In the genomic region with DNA sequence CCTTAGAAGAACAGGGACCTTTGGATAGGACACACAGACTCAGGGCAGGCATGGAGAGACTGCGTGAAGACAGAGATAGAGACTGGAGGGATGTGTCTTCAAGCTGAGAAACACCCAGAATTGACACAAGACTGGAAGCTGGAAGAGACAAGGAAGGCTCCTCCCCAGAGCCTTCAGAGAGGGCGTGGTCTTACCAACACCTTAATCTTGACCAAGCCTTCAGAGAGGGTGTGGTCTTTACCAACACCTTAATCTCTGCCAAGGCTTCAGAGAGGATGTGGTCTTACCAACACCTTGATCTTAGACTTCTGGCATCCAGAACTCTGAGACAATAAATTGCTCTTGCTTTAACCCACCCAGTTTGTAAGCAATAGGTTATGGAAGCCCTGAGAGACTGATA, we compare ENCODE assay signal across 12 cellular contexts.
A peak's percentile ranks its signal among the peaks of the same experiment; 100 is the strongest.
DNase-seq lines count a peak whose midpoint lies in the region; TF ChIP-seq lines count a peak whose summit lies in the region.
"Had no signal": no experiment of that assay in that cellular context is flagged by ENCODE, and none has a peak within 500 bp of the region (broad histone marks: within the 10 kb centered on the region; RNA-seq: fewer than 3 reads in every experiment).

No MANE protein-coding gene starts in this region.

- H3K27ac Mint-ChIP-seq in endodermal cell (no peak overlapping the region), Caco-2 (ENCODE audit: unreplicated experiment) (no peak overlapping the region)
- H3K27ac Mint-ChIP-seq: CD8-positive, alpha-beta memory T cell had no signal

- TF ChIP-seq EP300 in tibial nerve (IDR thresholded peaks at IDR 0.05) = no peak

- no peaks in the 10 kb centered on the region for H3K9me3 ChIP-seq in endodermal cell (ENCODE audit: control insufficient read depth, low read length)
- H3K9me3 ChIP-seq in Caco-2 = no peaks in the 10 kb centered on the region
- peaks cover 0 to 7% (median 0%) of the 10 kb centered on the region in 4 donors for H3K9me3 ChIP-seq in tibial nerve
- H3K9me3 ChIP-seq: BLaER1, HAP-1 had no signal

- H3K9me3 Mint-ChIP-seq in endodermal cell (no peaks in the 10 kb centered on the region), Caco-2 (ENCODE audit: unreplicated experiment) (no peaks in the 10 kb centered on the region)

- H3K36me3 Mint-ChIP-seq in endodermal cell (ENCODE audit: low read depth) = no peaks in the 10 kb centered on the region
- H3K36me3 Mint-ChIP-seq in Caco-2 (ENCODE audit: insufficient read depth, unreplicated experiment) = no peaks in the 10 kb centered on the region
- H3K36me3 Mint-ChIP-seq: CD8-positive, alpha-beta memory T cell had no signal

- H3K4me1 Mint-ChIP-seq in endodermal cell (peaks cover 9% of the 10 kb centered on the region), Caco-2 (ENCODE audit: low read depth, unreplicated experiment) (no peaks in the 10 kb centered on the region)
- H3K4me1 Mint-ChIP-seq: CD8-positive, alpha-beta memory T cell had no signal

- no peak for TF ChIP-seq POLR2A in tibial nerve (IDR thresholded peaks at IDR 0.05)

- no peak overlapping the region for H3K27ac ChIP-seq in endodermal cell (ENCODE audit: low read depth, low read length)
- H3K27ac ChIP-seq in tibial nerve = no peak overlapping the region
- H3K27ac ChIP-seq: BLaER1 had no signal

- DNase-seq in Jurkat, Clone E6-1 (ENCODE audit: low read depth, low spot score) = peak; percentile 44
- peak; percentile 16 for DNase-seq in endodermal cell
- DNase-seq in mesenteric fat pad (ENCODE audit: low spot score) = peak; percentile 8
- no peak for DNase-seq in Caco-2
- no peak for DNase-seq in tibial nerve (ENCODE audit: low spot score in 2 of 2)
- no peak for DNase-seq in cerebellum (ENCODE audit: low spot score)
- DNase-seq: AML-193; CD8-positive, alpha-beta memory T cell; DMS53; GF-D8 had no signal

- CTCF ChIA-PET in Caco-2 (lab: Charles Lee) = no interaction called here

- H3K4me3 Mint-ChIP-seq in endodermal cell = no peak overlapping the region
- H3K4me3 Mint-ChIP-seq in Caco-2 (ENCODE audit: unreplicated experiment) = no peak overlapping the region
- H3K4me3 Mint-ChIP-seq: CD8-positive, alpha-beta memory T cell had no signal

- WGBS in endodermal cell (ENCODE audit: insufficient coverage in 1 of 2, insufficient read length in 1 of 2), 2 experiments = 98 to 100% methylated on average over 1 to 2 of the region's 2 CpGs
- 90 to 93% methylated on average over 2 of the region's 2 CpGs for WGBS in tibial nerve, 2 donors

- TF ChIP-seq CTCF in endodermal cell (conservative IDR thresholded peaks at IDR 0.05) = no peak
- no peak for TF ChIP-seq CTCF in Caco-2 (IDR thresholded peaks at IDR 0.05; ENCODE audit: insufficient read depth in 1 of 2, low read depth in 1 of 2, low read length in 1 of 2, severe bottlenecking in 1 of 2, unreplicated experiment in 1 of 2)
- TF ChIP-seq CTCF in tibial nerve (IDR thresholded peaks at IDR 0.05) = no peak

- H3K36me3 ChIP-seq in endodermal cell (ENCODE audit: control insufficient read depth, insufficient read depth, low read length) = no peaks in the 10 kb centered on the region
- H3K36me3 ChIP-seq in Caco-2 (ENCODE audit: control insufficient read depth, insufficient read depth, low read length) = no peaks in the 10 kb centered on the region
- no peaks in the 10 kb centered on the region for H3K36me3 ChIP-seq in tibial nerve
- H3K36me3 ChIP-seq: BLaER1, HAP-1 had no signal

- no peak overlapping the region for H3K4me3 ChIP-seq in Jurkat, Clone E6-1 (ENCODE audit: low read length)
- H3K4me3 ChIP-seq in endodermal cell (ENCODE audit: low read length) (no peak overlapping the region), Caco-2 (ENCODE audit: low read depth, low read length) (no peak overlapping the region), tibial nerve (no peak overlapping the region)
- H3K4me3 ChIP-seq: BLaER1, HAP-1 had no signal

- no TSS peak for BruUV-seq in Caco-2 (replicated peaks; lab: Mats Ljungman, UMichigan)

- no peak overlapping the region for H3K9ac ChIP-seq in endodermal cell (ENCODE audit: extremely low read depth, low read length, poor library complexity, severe bottlenecking)
- H3K9ac ChIP-seq: BLaER1 had no signal

- POLR2A ChIA-PET in Caco-2 (lab: Charles Lee) = no interaction called here

- H3K27me3 Mint-ChIP-seq in endodermal cell (ENCODE audit: insufficient read depth) (no peaks in the 10 kb centered on the region), Caco-2 (ENCODE audit: insufficient read depth, unreplicated experiment) (peaks cover 14% of the 10 kb centered on the region)

- intact Hi-C loops in Caco-2 (cut with micrococcal nuclease; ENCODE audit: unreplicated experiment) = no loop called here

- no peaks in the 10 kb centered on the region for H3K27me3 ChIP-seq in endodermal cell (ENCODE audit: control insufficient read depth, insufficient read depth, low read length, poor library complexity, severe bottlenecking)
- H3K27me3 ChIP-seq in Caco-2 (replicated peaks; ENCODE audit: control insufficient read depth, insufficient read depth, low read length) = no peaks in the 10 kb centered on the region
- no peaks in the 10 kb centered on the region for H3K27me3 ChIP-seq in tibial nerve
- H3K27me3 ChIP-seq: BLaER1 had no signal

- H3K4me1 ChIP-seq in endodermal cell (ENCODE audit: control insufficient read depth, insufficient read depth, low read length) (no peaks in the 10 kb centered on the region), Caco-2 (no peaks in the 10 kb centered on the region), tibial nerve (peaks cover 0 to 17% (median 2%) of the 10 kb centered on the region in 4 donors)
- H3K4me1 ChIP-seq: HAP-1 had no signal

Comparison
In these comparisons a context has a peak if more than half of its experiments do, and no peak if none do; other contexts are left out.
1. DNase-seq: peak in Jurkat, Clone E6-1 (single experiment), endodermal cell (single experiment) and mesenteric fat pad (single experiment); none in Caco-2 (0 of 2), tibial nerve (0 of 2) and cerebellum (single experiment).